29 cellular contexts compared by ENCODE assay signal in the genomic region with DNA sequence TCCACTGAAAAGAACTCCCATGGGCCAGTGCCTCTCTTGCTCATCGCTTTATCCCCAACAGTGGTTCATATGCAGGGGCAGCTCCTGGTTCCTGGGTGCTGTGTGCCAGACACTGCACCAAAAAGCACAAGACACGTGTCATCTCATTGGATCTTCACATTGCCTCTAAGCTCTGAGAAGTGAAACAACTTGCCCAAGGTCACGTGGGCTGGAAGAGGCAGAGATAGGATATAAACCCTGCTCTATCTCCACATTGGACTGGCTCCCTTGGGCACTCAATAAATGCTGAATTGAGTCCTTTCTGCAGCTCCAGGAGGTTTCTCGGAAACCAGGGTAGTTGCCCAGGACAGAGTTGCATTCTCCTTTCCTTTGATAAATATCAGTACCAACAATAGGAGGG.
"Had no signal": no experiment of that assay in that cellular context is flagged by ENCODE, and none has a peak within 500 bp of the region (broad histone marks: within the 10 kb centered on the region; RNA-seq: fewer than 3 reads in every experiment).

No MANE protein-coding gene starts in this region.

- H3K4me1 ChIP-seq: SJSA1 had no signal

- H3K27me3 ChIP-seq: SJSA1 had no signal

- FAIRE-seq: colon had no signal

- H3K4me3 ChIP-seq: SJSA1 had no signal

- H3K9ac ChIP-seq: KMS-11 had no signal

- ATAC-seq: activated naive CD8-positive, alpha-beta T cell treated with anti-CD3 and anti-CD28 coated beads, Interleukin-2, amount 50 U/mL, for 24 hours; SK-N-SH treated with all-trans-retinoic acid at 6 μM for 48 hours had no signal

- H3K36me3 ChIP-seq: SJSA1, WERI-Rb-1 had no signal

- H3K9me3 ChIP-seq: SJSA1 had no signal

- DNase-seq: activated CD4-positive, alpha-beta memory T cell treated with anti-CD3 and anti-CD28 coated beads, Interleukin-2, amount 10 ng/mL, durations not matched to agents 7 days and 5 days; activated CD4-positive, alpha-beta T cell treated with anti-CD3 and anti-CD28 coated beads for 1 hour; activated CD4-positive, alpha-beta T cell treated with anti-CD3 and anti-CD28 coated beads for 48 hours; activated CD4-positive, CD25-positive, alpha-beta regulatory T cell; activated naive CD4-positive, alpha-beta T cell treated with anti-CD3 and anti-CD28 coated beads, Interleukin-2, amount 10 ng/mL, durations not matched to agents 7 days and 5 days; activated naive CD8-positive, alpha-beta T cell treated with anti-CD3 and anti-CD28 coated beads, Interleukin-2, amount 50 U/mL, for 24 hours; activated T-cell treated with anti-CD3 and anti-CD28 coated beads, Interleukin-2, amount 50 U/mL, for 24 hours; anterior cingulate cortex; central memory CD4-positive, alpha-beta T cell; MM.1S; NCI-H1105; NCI-H1417 treated with DMSO at 0.1 percent for 48 hours; NCI-H187 treated with DMSO at 0.1 percent for 48 hours; NCI-H2081; NCI-H2171 treated with DMSO at 0.1 percent for 48 hours; NCI-H2227 treated with DMSO at 0.1 percent for 48 hours; NCI-H446; NCI-H510A treated with DMSO at 0.1 percent for 48 hours; NCI-H69; SHP77 treated with DMSO at 0.1 percent for 48 hours; SW 1271; T-helper 1 cell; T-helper 2 cell; T-helper 9 cell; WERI-Rb-1 had no signal

- H3K4me2 ChIP-seq: KMS-11 had no signal

- H3K27ac ChIP-seq: KMS-11, SJSA1, WERI-Rb-1 had no signal
